8 cellular contexts compared by ENCODE assay signal in genomic region chr18:14431031-14431503, GRCh38.
DNase-seq lines count a peak whose midpoint lies in the region; ATAC-seq and TF ChIP-seq lines count a peak whose summit lies in the region.
"Not testable (repeated sequence)": the region's sequence is repeated elsewhere in the genome, so short reads cannot be mapped to it uniquely, and the experiment has no call there.

No MANE protein-coding gene starts in this region.

- H3K9ac ChIP-seq in PC-3 (ENCODE audit: low read length) = peak overlapping the region; percentile 56

- not testable (repeated sequence) for H3K36me3 ChIP-seq in PC-3 (ENCODE audit: low read depth, low read length); body of pancreas (replicated peaks in 1 of 2; ENCODE audit: insufficient read depth in 1 of 2, low read depth in 2 of 2); uterus

- not testable (repeated sequence) for H3K27me3 Mint-ChIP-seq in activated CD8-positive, alpha-beta T cell treated with anti-CD3 and anti-CD28 coated beads for 36 hours

- H4K20me1 ChIP-seq in PC-3 (ENCODE audit: low read length) = not testable (repeated sequence)

- DNase-seq in H4 (ENCODE audit: low spot score) (peak; percentile 73), PC-3 (peak; percentile 90), body of pancreas (peak; percentile 83 to 90 (median 86)), Right ventricle myocardium inferior (ENCODE audit: missing footprints) (peak; percentile 76), mucosa of gallbladder (ENCODE audit: low spot score) (peak; percentile 83), uterus (peak; percentile 16 to 46)
- DNase-seq in activated CD8-positive, alpha-beta T cell treated with anti-CD3 and anti-CD28 coated beads for 36 hours = peak; percentile 64
- DNase-seq in stimulated activated CD4-positive, alpha-beta T cell treated with anti-CD3 and anti-CD28 coated beads, Interleukin-2, amount 100 ng/mL, for 48 hours = peak; percentile 47 to 55

- H3K79me2 ChIP-seq in PC-3 (ENCODE audit: low read length) = not testable (repeated sequence)

- CTCF ChIA-PET in PC-3 (lab: Charles Lee) = interaction anchor here (0.6 kb wide), 1 partner anchor 763 kb away, joined by 3 read pairs; no protein-coding TSS in a partner anchor
- CTCF ChIA-PET in activated CD8-positive, alpha-beta T cell treated with anti-CD3 and anti-CD28 coated beads for 36 hours (lab: Charles Lee) = not testable (repeated sequence)

- not testable (repeated sequence) for TF ChIP-seq CTCF in PC-3 (conservative IDR thresholded peaks at IDR 0.05; ENCODE audit: low read depth, low read length); activated CD8-positive, alpha-beta T cell treated with anti-CD3 and anti-CD28 coated beads for 36 hours (IDR thresholded peaks at IDR 0.05); uterus (IDR thresholded peaks at IDR 0.05)
- peak in 6 of 7 experiments; percentile 10 to 42 (median 20) for TF ChIP-seq CTCF in body of pancreas (IDR thresholded peaks at IDR 0.05)

- POLR2A ChIA-PET in PC-3 (lab: Charles Lee; ENCODE audit: unreplicated experiment); activated CD8-positive, alpha-beta T cell treated with anti-CD3 and anti-CD28 coated beads for 36 hours (lab: Charles Lee): not testable (repeated sequence)

- WGBS in body of pancreas, 2 donors = 0% methylated on average over 18 to 29 of the region's 45 CpGs

- peak overlapping the region; percentile 25; the same call in 1 of the 2 replicates for H3K27ac ChIP-seq in PC-3 (ENCODE audit: low read length)
- peak overlapping the region; percentile 39 to 88 (median 78) for H3K27ac ChIP-seq in body of pancreas
- H3K27ac ChIP-seq in uterus = peak overlapping the region in 1 of 2 donors; percentile 13

- H3K36me3 Mint-ChIP-seq in activated CD8-positive, alpha-beta T cell treated with anti-CD3 and anti-CD28 coated beads for 36 hours (ENCODE audit: low read depth) = not testable (repeated sequence)

- not testable (repeated sequence) for BruUV-seq in PC-3 (replicated peaks; lab: Mats Ljungman, UMichigan)

- not testable (repeated sequence) for H3K9me3 Mint-ChIP-seq in activated CD8-positive, alpha-beta T cell treated with anti-CD3 and anti-CD28 coated beads for 36 hours

- not testable (repeated sequence) for H3K9me3 ChIP-seq in PC-3 (ENCODE audit: low read length); body of pancreas; uterus

- not testable (repeated sequence) for H3K27me3 ChIP-seq in PC-3 (ENCODE audit: low read length); body of pancreas; uterus

- H3K4me3 ChIP-seq in PC-3 (ENCODE audit: low read length) (peak overlapping the region; percentile 87), body of pancreas (peak overlapping the region; percentile 36 to 68), uterus (peak overlapping the region; percentile 33 to 38)

- H3K4me3 Mint-ChIP-seq in activated CD8-positive, alpha-beta T cell treated with anti-CD3 and anti-CD28 coated beads for 36 hours = peak overlapping the region; percentile 77

- peak in 2 of 3 donors; percentile 62 to 68 for TF ChIP-seq POLR2A in body of pancreas (IDR thresholded peaks at IDR 0.05)
- not testable (repeated sequence) for TF ChIP-seq POLR2A in uterus (IDR thresholded peaks at IDR 0.05)

- not testable (repeated sequence) for H3K4me1 Mint-ChIP-seq in activated CD8-positive, alpha-beta T cell treated with anti-CD3 and anti-CD28 coated beads for 36 hours (ENCODE audit: low read depth)

- not testable (repeated sequence) for H3F3A ChIP-seq in PC-3 (ENCODE audit: low read length, unreplicated experiment)

- peak overlapping the region; percentile 94 for H2AFZ ChIP-seq in PC-3 (ENCODE audit: low read length)

- ATAC-seq in PC-3 (peak; percentile 76), body of pancreas (peak; percentile 58)
- not testable (repeated sequence) for ATAC-seq in activated CD8-positive, alpha-beta T cell treated with anti-CD3 and anti-CD28 coated beads for 36 hours; Right ventricle myocardium inferior

- intact Hi-C loops in PC-3 (cut with micrococcal nuclease); activated CD8-positive, alpha-beta T cell treated with anti-CD3 and anti-CD28 coated beads for 36 hours (cut with micrococcal nuclease); body of pancreas (cut with DNase I); Right ventricle myocardium inferior (cut with DNase I); uterus (cut with DNase I; ENCODE audit: low total_unique reads): not testable (repeated sequence)

- not testable (repeated sequence) for H3K4me1 ChIP-seq in PC-3 (ENCODE audit: insufficient read depth, low read length); body of pancreas; uterus

- H3K27ac Mint-ChIP-seq in activated CD8-positive, alpha-beta T cell treated with anti-CD3 and anti-CD28 coated beads for 36 hours = not testable (repeated sequence)

- peak overlapping the region; percentile 88 for H3K4me2 ChIP-seq in PC-3 (ENCODE audit: low read length)

- not testable (repeated sequence) for H3K9me2 ChIP-seq in PC-3 (replicated peaks; ENCODE audit: low read length)

Comparison
In these comparisons a context has a peak if more than half of its experiments do, and no peak if none do; other contexts are left out.
1. DNase-seq: peak in every context shown above with its lines; median percentile 90 in PC-3; 86 in body of pancreas; 83 in mucosa of gallbladder; 76 in Right ventricle myocardium inferior; 73 in H4; 64 in activated CD8-positive, alpha-beta T cell treated with anti-CD3 and anti-CD28 coated beads for 36 hours; 51 in stimulated activated CD4-positive, alpha-beta T cell treated with anti-CD3 and anti-CD28 coated beads, Interleukin-2, amount 100 ng/mL, for 48 hours; 31 in uterus.
2. H3K4me3 ChIP-seq: peak in every context shown above with its lines; median percentile 87 in PC-3; 52 in body of pancreas; 36 in uterus.